In genomic region chr6:15879372-15880261, GRCh38 we compare ENCODE assay signal across 8 cellular contexts.
A peak's percentile ranks its signal among the peaks of the same experiment; 100 is the strongest.
DNase-seq lines count a peak whose midpoint lies in the region; ATAC-seq and TF ChIP-seq lines count a peak whose summit lies in the region.

No MANE protein-coding gene starts in this region.

- peak overlapping the region; percentile 63 to 77 (median 71); a peak in 21 of 22 replicates for H3K9ac ChIP-seq in BLaER1 treated with 17β-estradiol and CSF1 and Interleukin-3, amounts not matched to agents 10 nM and 100 nM

- H3K4me1 ChIP-seq in BLaER1 treated with 17β-estradiol and CSF1 and Interleukin-3, amounts not matched to agents 10 nM and 100 nM = peaks cover 76 to 98% (median 89%) of the 10 kb centered on the region in 10 experiments

- peak overlapping the region in 2 of 10 experiments; percentile 18 to 41; a peak in 2 of 20 replicates for H3K4me3 ChIP-seq in BLaER1 treated with 17β-estradiol and CSF1 and Interleukin-3, amounts not matched to agents 10 nM and 100 nM
- no peak overlapping the region for H3K4me3 ChIP-seq in astrocyte of the spinal cord (ENCODE audit: low read depth, low read length)

- DNase-seq in astrocyte of the spinal cord (ENCODE audit: low read depth, low spot score) (peak; percentile 65), myocyte (ENCODE audit: low read depth) (peak; percentile 57), ureter (ENCODE audit: low spot score) (peak; percentile 70), SIG-M5 treated with dmso at 0.1 percent for 504 hours (lab: John Stamatoyannopoulos, UW; ENCODE audit: unreplicated experiment) (no peak)

- in situ Hi-C loops in astrocyte of the spinal cord (cut with HindIII; ENCODE audit: low sequenced_read_pairs) = no loop called here

- no peaks in the 10 kb centered on the region for H3K36me3 ChIP-seq in BLaER1 treated with 17β-estradiol and CSF1 and Interleukin-3, amounts not matched to agents 10 nM and 100 nM

- no peak for TF ChIP-seq CTCF in astrocyte of the spinal cord (IDR thresholded peaks at IDR 0.05; ENCODE audit: low read depth, low read length)

- no peaks in the 10 kb centered on the region for H4K20me1 ChIP-seq in BLaER1 treated with 17β-estradiol and CSF1 and Interleukin-3, amounts not matched to agents 10 nM and 100 nM

- ATAC-seq in GM19452 (IDR thresholded peaks at IDR 0.05; ENCODE audit: unreplicated experiment) = peak; percentile 81
- peak; percentile 73 for ATAC-seq in HG03571 (IDR thresholded peaks at IDR 0.05; ENCODE audit: unreplicated experiment)
- ATAC-seq in SK-N-SH treated with all-trans-retinoic acid at 6 μM for 48 hours = peak; percentile 56; the same call in 1 of the 3 replicates

- H3K27me3 ChIP-seq in BLaER1 treated with 17β-estradiol and CSF1 and Interleukin-3, amounts not matched to agents 10 nM and 100 nM = no peaks in the 10 kb centered on the region

- peak overlapping the region; percentile 77 to 93 (median 91) for H3K27ac ChIP-seq in BLaER1 treated with 17β-estradiol and CSF1 and Interleukin-3, amounts not matched to agents 10 nM and 100 nM

- H3K9me3 ChIP-seq in BLaER1 treated with 17β-estradiol and CSF1 and Interleukin-3, amounts not matched to agents 10 nM and 100 nM (replicated peaks in 1 of 11) = peaks cover 0 to 10% (median 0%) of the 10 kb centered on the region in 11 experiments; a peak in 2 of 22 replicates

- H3K4me2 ChIP-seq in BLaER1 treated with 17β-estradiol and CSF1 and Interleukin-3, amounts not matched to agents 10 nM and 100 nM = peak overlapping the region; percentile 69 to 91 (median 80)

TF ChIP-seq in SK-N-SH treated with all-trans-retinoic acid at 6 μM for 48 hours, 23 proteins besides CTCF, POLR2A, EP300 and RAD21:
- TF ChIP-seq, protein P1, sequence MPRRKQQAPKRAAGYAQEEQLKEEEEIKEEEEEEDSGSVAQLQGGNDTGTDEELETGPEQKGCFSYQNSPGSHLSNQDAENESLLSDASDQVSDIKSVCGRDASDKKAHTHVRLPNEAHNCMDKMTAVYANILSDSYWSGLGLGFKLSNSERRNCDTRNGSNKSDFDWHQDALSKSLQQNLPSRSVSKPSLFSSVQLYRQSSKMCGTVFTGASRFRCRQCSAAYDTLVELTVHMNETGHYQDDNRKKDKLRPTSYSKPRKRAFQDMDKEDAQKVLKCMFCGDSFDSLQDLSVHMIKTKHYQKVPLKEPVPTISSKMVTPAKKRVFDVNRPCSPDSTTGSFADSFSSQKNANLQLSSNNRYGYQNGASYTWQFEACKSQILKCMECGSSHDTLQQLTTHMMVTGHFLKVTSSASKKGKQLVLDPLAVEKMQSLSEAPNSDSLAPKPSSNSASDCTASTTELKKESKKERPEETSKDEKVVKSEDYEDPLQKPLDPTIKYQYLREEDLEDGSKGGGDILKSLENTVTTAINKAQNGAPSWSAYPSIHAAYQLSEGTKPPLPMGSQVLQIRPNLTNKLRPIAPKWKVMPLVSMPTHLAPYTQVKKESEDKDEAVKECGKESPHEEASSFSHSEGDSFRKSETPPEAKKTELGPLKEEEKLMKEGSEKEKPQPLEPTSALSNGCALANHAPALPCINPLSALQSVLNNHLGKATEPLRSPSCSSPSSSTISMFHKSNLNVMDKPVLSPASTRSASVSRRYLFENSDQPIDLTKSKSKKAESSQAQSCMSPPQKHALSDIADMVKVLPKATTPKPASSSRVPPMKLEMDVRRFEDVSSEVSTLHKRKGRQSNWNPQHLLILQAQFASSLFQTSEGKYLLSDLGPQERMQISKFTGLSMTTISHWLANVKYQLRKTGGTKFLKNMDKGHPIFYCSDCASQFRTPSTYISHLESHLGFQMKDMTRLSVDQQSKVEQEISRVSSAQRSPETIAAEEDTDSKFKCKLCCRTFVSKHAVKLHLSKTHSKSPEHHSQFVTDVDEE (CRISPR knock-in tag; IDR thresholded peaks at IDR 0.05) = peak; percentile 86
- no peak for TF ChIP-seq ARNTL (CRISPR knock-in tag; IDR thresholded peaks at IDR 0.05; ENCODE audit: borderline replicate concordance, low read depth)
- TF ChIP-seq, protein P2, sequence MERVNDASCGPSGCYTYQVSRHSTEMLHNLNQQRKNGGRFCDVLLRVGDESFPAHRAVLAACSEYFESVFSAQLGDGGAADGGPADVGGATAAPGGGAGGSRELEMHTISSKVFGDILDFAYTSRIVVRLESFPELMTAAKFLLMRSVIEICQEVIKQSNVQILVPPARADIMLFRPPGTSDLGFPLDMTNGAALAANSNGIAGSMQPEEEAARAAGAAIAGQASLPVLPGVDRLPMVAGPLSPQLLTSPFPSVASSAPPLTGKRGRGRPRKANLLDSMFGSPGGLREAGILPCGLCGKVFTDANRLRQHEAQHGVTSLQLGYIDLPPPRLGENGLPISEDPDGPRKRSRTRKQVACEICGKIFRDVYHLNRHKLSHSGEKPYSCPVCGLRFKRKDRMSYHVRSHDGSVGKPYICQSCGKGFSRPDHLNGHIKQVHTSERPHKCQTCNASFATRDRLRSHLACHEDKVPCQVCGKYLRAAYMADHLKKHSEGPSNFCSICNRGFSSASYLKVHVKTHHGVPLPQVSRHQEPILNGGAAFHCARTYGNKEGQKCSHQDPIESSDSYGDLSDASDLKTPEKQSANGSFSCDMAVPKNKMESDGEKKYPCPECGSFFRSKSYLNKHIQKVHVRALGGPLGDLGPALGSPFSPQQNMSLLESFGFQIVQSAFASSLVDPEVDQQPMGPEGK (CRISPR knock-in tag; IDR thresholded peaks at IDR 0.05; ENCODE audit: borderline replicate concordance) = no peak
- TF ChIP-seq ZC3H10 (CRISPR knock-in tag; IDR thresholded peaks at IDR 0.05) = no peak
- no peak for TF ChIP-seq RARB (CRISPR knock-in tag; IDR thresholded peaks at IDR 0.05)
- TF ChIP-seq ZNF8 (CRISPR knock-in tag; IDR thresholded peaks at IDR 0.05) = peak; percentile 40; the same call in 1 of the 2 replicates
- TF ChIP-seq ZNF70 (CRISPR knock-in tag; IDR thresholded peaks at IDR 0.05) = no peak
- TF ChIP-seq ISL1 (CRISPR knock-in tag; IDR thresholded peaks at IDR 0.05) = no peak
- no peak for TF ChIP-seq OSR1 (CRISPR knock-in tag; IDR thresholded peaks at IDR 0.05)
- no peak for TF ChIP-seq ESRRG (CRISPR knock-in tag; IDR thresholded peaks at IDR 0.05)
- no peak for TF ChIP-seq ZFP30 (CRISPR knock-in tag; IDR thresholded peaks at IDR 0.05)
- TF ChIP-seq BACH2 (CRISPR knock-in tag; IDR thresholded peaks at IDR 0.05; ENCODE audit: borderline replicate concordance) = no peak
- no peak for TF ChIP-seq SNAI2 (CRISPR knock-in tag; IDR thresholded peaks at IDR 0.05)
- TF ChIP-seq GLIS3 (CRISPR knock-in tag; IDR thresholded peaks at IDR 0.05) = 0 out of 2 replicates have a peak, but pooled peaks have one; percentile 13
- TF ChIP-seq PPARA (CRISPR knock-in tag; IDR thresholded peaks at IDR 0.05; ENCODE audit: borderline replicate concordance) = peak; percentile 44; the same call in 1 of the 2 replicates
- TF ChIP-seq ZFP3 (CRISPR knock-in tag; IDR thresholded peaks at IDR 0.05) = no peak; the same call in 1 of the 2 replicates
- TF ChIP-seq TCF4 (CRISPR knock-in tag; IDR thresholded peaks at IDR 0.05; ENCODE audit: borderline replicate concordance) = peak; percentile 94
- no peak for TF ChIP-seq CSRNP3 (CRISPR knock-in tag; IDR thresholded peaks at IDR 0.05)
- TF ChIP-seq, protein P3, sequence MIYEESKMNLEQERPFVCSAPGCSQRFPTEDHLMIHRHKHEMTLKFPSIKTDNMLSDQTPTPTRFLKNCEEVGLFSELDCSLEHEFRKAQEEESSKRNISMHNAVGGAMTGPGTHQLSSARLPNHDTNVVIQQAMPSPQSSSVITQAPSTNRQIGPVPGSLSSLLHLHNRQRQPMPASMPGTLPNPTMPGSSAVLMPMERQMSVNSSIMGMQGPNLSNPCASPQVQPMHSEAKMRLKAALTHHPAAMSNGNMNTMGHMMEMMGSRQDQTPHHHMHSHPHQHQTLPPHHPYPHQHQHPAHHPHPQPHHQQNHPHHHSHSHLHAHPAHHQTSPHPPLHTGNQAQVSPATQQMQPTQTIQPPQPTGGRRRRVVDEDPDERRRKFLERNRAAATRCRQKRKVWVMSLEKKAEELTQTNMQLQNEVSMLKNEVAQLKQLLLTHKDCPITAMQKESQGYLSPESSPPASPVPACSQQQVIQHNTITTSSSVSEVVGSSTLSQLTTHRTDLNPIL (CRISPR knock-in tag; IDR thresholded peaks at IDR 0.05; ENCODE audit: low read depth) = no peak
- TF ChIP-seq TOX (CRISPR knock-in tag; IDR thresholded peaks at IDR 0.05; ENCODE audit: borderline replicate concordance) = no peak
- no peak for TF ChIP-seq CSDC2 (CRISPR knock-in tag; IDR thresholded peaks at IDR 0.05)
